Comparison of ENCODE assay signal across 1 cellular context in the genomic region with DNA sequence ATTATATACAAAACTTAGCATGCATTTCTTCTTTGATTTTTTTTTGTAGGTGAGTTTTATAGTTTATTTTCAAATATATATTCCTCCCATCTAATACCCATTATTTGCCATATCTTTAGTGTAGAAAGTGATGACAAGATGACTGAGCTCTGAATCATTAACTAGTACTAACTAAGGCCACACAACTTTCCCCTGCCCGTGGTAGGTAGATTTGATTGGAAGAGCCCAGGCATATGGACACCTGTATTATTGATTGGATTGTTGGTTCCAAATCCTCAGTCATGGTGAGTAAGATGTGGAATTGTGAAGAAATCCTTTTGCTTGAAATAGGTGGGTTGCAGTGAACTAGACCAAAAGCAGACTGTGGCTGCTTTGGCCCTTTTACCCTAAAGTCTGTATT.
TF ChIP-seq lines count a peak whose summit lies in the region.

No MANE protein-coding gene starts in this region.

TF ChIP-seq in WTC11, 78 proteins besides CTCF, POLR2A, EP300 and RAD21 (continued from another document):
- TF ChIP-seq, protein P1, sequence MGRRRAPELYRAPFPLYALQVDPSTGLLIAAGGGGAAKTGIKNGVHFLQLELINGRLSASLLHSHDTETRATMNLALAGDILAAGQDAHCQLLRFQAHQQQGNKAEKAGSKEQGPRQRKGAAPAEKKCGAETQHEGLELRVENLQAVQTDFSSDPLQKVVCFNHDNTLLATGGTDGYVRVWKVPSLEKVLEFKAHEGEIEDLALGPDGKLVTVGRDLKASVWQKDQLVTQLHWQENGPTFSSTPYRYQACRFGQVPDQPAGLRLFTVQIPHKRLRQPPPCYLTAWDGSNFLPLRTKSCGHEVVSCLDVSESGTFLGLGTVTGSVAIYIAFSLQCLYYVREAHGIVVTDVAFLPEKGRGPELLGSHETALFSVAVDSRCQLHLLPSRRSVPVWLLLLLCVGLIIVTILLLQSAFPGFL (CRISPR knock-in tag; IDR thresholded peaks at IDR 0.05; ENCODE audit: borderline replicate concordance), result no peak
- TF ChIP-seq KAT7 (CRISPR knock-in tag; IDR thresholded peaks at IDR 0.05; ENCODE audit: borderline replicate concordance) (no peak), TP53 (CRISPR knock-in tag; IDR thresholded peaks at IDR 0.05) (no peak), TEAD1 (CRISPR knock-in tag; IDR thresholded peaks at IDR 0.05) (no peak), NFYB (CRISPR knock-in tag; conservative IDR thresholded peaks at IDR 0.05; ENCODE audit: low read depth) (no peak), ZNF232 (CRISPR knock-in tag; IDR thresholded peaks at IDR 0.05) (no peak), RELA (CRISPR knock-in tag; IDR thresholded peaks at IDR 0.05; ENCODE audit: borderline replicate concordance) (no peak), NR3C1 (CRISPR knock-in tag; conservative IDR thresholded peaks at IDR 0.05; ENCODE audit: low read depth) (no peak)
- TF ChIP-seq, protein P2, sequence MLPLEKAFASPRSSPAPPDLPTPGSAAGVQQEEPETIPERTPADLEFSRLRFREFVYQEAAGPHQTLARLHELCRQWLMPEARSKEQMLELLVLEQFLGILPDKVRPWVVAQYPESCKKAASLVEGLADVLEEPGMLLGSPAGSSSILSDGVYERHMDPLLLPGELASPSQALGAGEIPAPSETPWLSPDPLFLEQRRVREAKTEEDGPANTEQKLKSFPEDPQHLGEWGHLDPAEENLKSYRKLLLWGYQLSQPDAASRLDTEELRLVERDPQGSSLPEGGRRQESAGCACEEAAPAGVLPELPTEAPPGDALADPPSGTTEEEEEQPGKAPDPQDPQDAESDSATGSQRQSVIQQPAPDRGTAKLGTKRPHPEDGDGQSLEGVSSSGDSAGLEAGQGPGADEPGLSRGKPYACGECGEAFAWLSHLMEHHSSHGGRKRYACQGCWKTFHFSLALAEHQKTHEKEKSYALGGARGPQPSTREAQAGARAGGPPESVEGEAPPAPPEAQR (CRISPR knock-in tag; IDR thresholded peaks at IDR 0.05), result no peak
- TF ChIP-seq, protein P3, sequence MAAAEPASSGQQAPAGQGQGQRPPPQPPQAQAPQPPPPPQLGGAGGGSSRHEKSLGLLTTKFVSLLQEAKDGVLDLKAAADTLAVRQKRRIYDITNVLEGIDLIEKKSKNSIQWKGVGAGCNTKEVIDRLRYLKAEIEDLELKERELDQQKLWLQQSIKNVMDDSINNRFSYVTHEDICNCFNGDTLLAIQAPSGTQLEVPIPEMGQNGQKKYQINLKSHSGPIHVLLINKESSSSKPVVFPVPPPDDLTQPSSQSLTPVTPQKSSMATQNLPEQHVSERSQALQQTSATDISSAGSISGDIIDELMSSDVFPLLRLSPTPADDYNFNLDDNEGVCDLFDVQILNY (CRISPR knock-in tag; IDR thresholded peaks at IDR 0.05), result no peak
TF ChIP-seq in WTC11: peak in this region for 0.
